Comparison of ENCODE assay signal across 1 cellular context in genomic region chr3:50372349-50372748, GRCh38.
TF ChIP-seq lines count a peak whose summit lies in the region.

No MANE protein-coding gene starts in this region.

TF ChIP-seq in K562, 482 proteins besides CTCF, POLR2A, EP300 and RAD21:
- TF ChIP-seq SLC30A9 (CRISPR knock-in tag; IDR thresholded peaks at IDR 0.05) (no peak), NFIC (IDR thresholded peaks at IDR 0.05) (peak; percentile 85), ZBTB7A (IDR thresholded peaks at IDR 0.05; ENCODE audit: borderline replicate concordance, control insufficient read depth, low read depth, low read length) (0 out of 2 replicates have a peak, but pooled peaks have one; percentile 33), OTX1 (CRISPR knock-in tag; IDR thresholded peaks at IDR 0.05) (no peak)
